Comparison of ENCODE assay signal across 8 cellular contexts in genomic region chr12:51083140-51083833, GRCh38. TPM values are rescaled to one million over a fixed set of nuclear protein-coding genes. Genes with fewer than 3 reads are reported as not detected.
A peak's percentile ranks its signal among the peaks of the same experiment; 100 is the strongest.
DNase-seq lines count a peak whose midpoint lies in the region; ATAC-seq and TF ChIP-seq lines count a peak whose summit lies in the region.

TSS of gene CSRNP2 (minus strand) at chr12:51083596. CDS start at chr12:51076561, 7,035 bp downstream.

- H3K4me1 Mint-ChIP-seq in WTC11 (peaks cover 19% of the 10 kb centered on the region), immature natural killer cell (peaks cover 24 to 48% of the 10 kb centered on the region in 2 donors)

- intact Hi-C loops in spleen (cut with DNase I; ENCODE audit: low total_unique reads) = no loop called here

- H3K36me3 Mint-ChIP-seq in WTC11 (peaks cover 3% of the 10 kb centered on the region), immature natural killer cell (peaks cover 0 to 6% (median 3%) of the 10 kb centered on the region in 3 donors)

- H3K9me3 ChIP-seq in spleen = no peaks in the 10 kb centered on the region

- TF ChIP-seq POLR2A in spleen (IDR thresholded peaks at IDR 0.05) = peak; percentile 94 to 99 (median 99)

- H3K36me3 ChIP-seq in spleen = no peaks in the 10 kb centered on the region

- POLR2A ChIA-PET in WTC11 (lab: Charles Lee) = interaction anchor here (0.6 to 2.4 kb wide), 28 partner anchors 9 to 1741 kb away, joined by 3 to 24 read pairs (median 4); partner anchors contain the start of genes DAZAP2, POU6F1, SLC11A2 and TFCP2

- ATAC-seq in GM18909 (IDR thresholded peaks at IDR 0.05; ENCODE audit: poor library complexity, unreplicated experiment) (peak; percentile 98), HG03175 (IDR thresholded peaks at IDR 0.05; ENCODE audit: unreplicated experiment) (peak; percentile 98), WTC11 (peak; percentile 97)

- DNase-seq in AG08395 (ENCODE audit: low spot score) = peak; percentile 98
- DNase-seq in NCI-H226 = peak; percentile 97
- peak; percentile 98 for DNase-seq in WTC11 (ENCODE audit: low spot score)
- DNase-seq in cardiac fibroblast (ENCODE audit: low read depth in 2 of 2) = peak; percentile 96 to 98
- DNase-seq in immature natural killer cell = peak; percentile 93 to 95 (median 94)
- peak; percentile 100 for DNase-seq in spleen

- TF ChIP-seq CTCF in WTC11 (IDR thresholded peaks at IDR 0.05) = no peak
- TF ChIP-seq CTCF in cardiac fibroblast (IDR thresholded peaks at IDR 0.05; ENCODE audit: low read depth, low read length) = no peak
- peak in 3 of 11 experiments; percentile 11 to 28 (median 13) for TF ChIP-seq CTCF in spleen (IDR thresholded peaks at IDR 0.05 in 8 of 11, conservative IDR thresholded peaks at IDR 0.05 in 3 of 11)

- H3K9me3 Mint-ChIP-seq in WTC11 (no peaks in the 10 kb centered on the region), immature natural killer cell (no peaks in the 10 kb centered on the region)

- H3K27me3 Mint-ChIP-seq in WTC11 (ENCODE audit: low read depth) (no peaks in the 10 kb centered on the region), immature natural killer cell (ENCODE audit: low read depth in 3 of 3) (peaks cover 3 to 5% (median 4%) of the 10 kb centered on the region in 3 donors)

- peak within 1 kb of the TSS; percentile 67 to 96 (median 94) for H3K27ac ChIP-seq in spleen

- WGBS in spleen, 5 donors = 0 to 1% (median 1%) methylated on average over 48 to 72 of the region's 72 CpGs

- peak within 1 kb of the TSS; percentile 95 for H3K27ac Mint-ChIP-seq in WTC11
- peak within 1 kb of the TSS; percentile 71 to 95 (median 77) for H3K27ac Mint-ChIP-seq in immature natural killer cell

- H3K4me3 Mint-ChIP-seq in WTC11 = peak within 1 kb of the TSS; percentile 99
- peak within 1 kb of the TSS; percentile 92 to 97 (median 95) for H3K4me3 Mint-ChIP-seq in immature natural killer cell

- peak within 1 kb of the TSS; percentile 82 to 93 for H3K4me3 ChIP-seq in cardiac fibroblast (replicated peaks in 1 of 2; ENCODE audit: low read depth in 2 of 2, low read length in 2 of 2)
- H3K4me3 ChIP-seq in spleen = peak within 1 kb of the TSS; percentile 32 to 97 (median 79)

- CTCF ChIA-PET in WTC11 (lab: Charles Lee) = interaction anchor here (0.6 to 1.6 kb wide), 6 partner anchors 9 to 1261 kb away, joined by 3 to 6 read pairs (median 4); partner anchors contain the start of gene POU6F1

- no peaks in the 10 kb centered on the region for H3K27me3 ChIP-seq in spleen (replicated peaks in 1 of 7)

- H3K4me1 ChIP-seq in spleen = peaks cover 6 to 46% (median 23%) of the 10 kb centered on the region in 6 donors

TF ChIP-seq in WTC11, 78 proteins besides CTCF, POLR2A, EP300 and RAD21 (continues in another document):
- peak; percentile 20; the same call in 1 of the 2 replicates for TF ChIP-seq ZNF317 (CRISPR knock-in tag; IDR thresholded peaks at IDR 0.05; ENCODE audit: borderline replicate concordance, low read depth)
- peak; percentile 24; the same call in 1 of the 2 replicates for TF ChIP-seq NFATC4 (CRISPR knock-in tag; IDR thresholded peaks at IDR 0.05)
- TF ChIP-seq ELF4 (CRISPR knock-in tag; IDR thresholded peaks at IDR 0.05; ENCODE audit: low read depth) = no peak
- TF ChIP-seq ZBTB43 (CRISPR knock-in tag; IDR thresholded peaks at IDR 0.05) = peak; percentile 63; the same call in 1 of the 2 replicates
- TF ChIP-seq ATF6 (CRISPR knock-in tag; IDR thresholded peaks at IDR 0.05) = no peak
- TF ChIP-seq CREM (CRISPR knock-in tag; IDR thresholded peaks at IDR 0.05) = peak; percentile 66; the same call in 1 of the 2 replicates
- TF ChIP-seq ZNF138 (CRISPR knock-in tag; conservative IDR thresholded peaks at IDR 0.05) = peak; percentile 60; the same call in 1 of the 2 replicates
- TF ChIP-seq PREB (CRISPR knock-in tag; IDR thresholded peaks at IDR 0.05; ENCODE audit: borderline replicate concordance) = no peak
- 0 out of 2 replicates have a peak, but pooled peaks have one; percentile 43 for TF ChIP-seq OVOL2 (CRISPR knock-in tag; IDR thresholded peaks at IDR 0.05; ENCODE audit: borderline replicate concordance)
- peak; percentile 82 for TF ChIP-seq ZMAT4 (CRISPR knock-in tag; IDR thresholded peaks at IDR 0.05)
- peak; percentile 77; the same call in 1 of the 2 replicates for TF ChIP-seq MYBL2 (CRISPR knock-in tag; IDR thresholded peaks at IDR 0.05)
- TF ChIP-seq MAX (CRISPR knock-in tag; IDR thresholded peaks at IDR 0.05) = peak; percentile 39; the same call in 1 of the 2 replicates
- peak; percentile 18; the same call in 1 of the 2 replicates for TF ChIP-seq E2F1 (CRISPR knock-in tag; IDR thresholded peaks at IDR 0.05)
- TF ChIP-seq TCF7 (CRISPR knock-in tag; IDR thresholded peaks at IDR 0.05; ENCODE audit: low read depth) = no peak
- no peak; the same call in 1 of the 2 replicates for TF ChIP-seq NFYB (CRISPR knock-in tag; conservative IDR thresholded peaks at IDR 0.05; ENCODE audit: low read depth)
- TF ChIP-seq ERG (CRISPR knock-in tag; IDR thresholded peaks at IDR 0.05) = peak; percentile 63; the same call in 1 of the 2 replicates
- 0 out of 2 replicates have a peak, but pooled peaks have one; percentile 59 for TF ChIP-seq NR2C2 (CRISPR knock-in tag; IDR thresholded peaks at IDR 0.05)
- peak; percentile 32 for TF ChIP-seq GABPB1 (CRISPR knock-in tag; IDR thresholded peaks at IDR 0.05)

RNA-seq across cellular contexts. Expression of gene CSRNP2, which starts in this region (rescaled TPM):
- 33.7 to 36.1 TPM (median 34.2 TPM) in 3 replicates for total RNA-seq in WTC11 (2021)
- polyA plus RNA-seq in immature natural killer cell = 1 to 10 TPM in 2 of 3 donors, under 1 TPM in 1; 0.90 to 7.9 (median 7.2) TPM
- 10 to 100 TPM; 17.9 to 41.8 (median 26.2) TPM for total RNA-seq in spleen
- 1 to 10 TPM; 3.7 to 7.1 (median 5.0) TPM for polyA plus RNA-seq in spleen

Comparison
In these comparisons a context has a peak if more than half of its experiments do, and no peak if none do; other contexts are left out.
1. Peak in every context shown above with its lines: DNase-seq, ATAC-seq, H3K4me3 ChIP-seq and H3K27ac ChIP-seq.